Comparison of ENCODE assay signal across 16 cellular contexts in genomic region chr3:66304293-66304692, GRCh38.
A peak's percentile ranks its signal among the peaks of the same experiment; 100 is the strongest.
DNase-seq lines count a peak whose midpoint lies in the region; ATAC-seq and TF ChIP-seq lines count a peak whose summit lies in the region.
"Had no signal": no experiment of that assay in that cellular context is flagged by ENCODE, and none has a peak within 500 bp of the region (broad histone marks: within the 10 kb centered on the region; RNA-seq: fewer than 3 reads in every experiment).

No MANE protein-coding gene starts in this region.

- H3K27me3 Mint-ChIP-seq in CD8-positive, alpha-beta T cell (ENCODE audit: low read depth) = no peaks in the 10 kb centered on the region
- no peaks in the 10 kb centered on the region for H3K27me3 Mint-ChIP-seq in activated CD4-positive, alpha-beta memory T cell treated with anti-CD3 and anti-CD28 coated beads, Interleukin-2, amount 10 ng/mL, durations not matched to agents 7 days and 5 days
- H3K27me3 Mint-ChIP-seq in naive thymus-derived CD4-positive, alpha-beta T cell = no peaks in the 10 kb centered on the region

- H3K4me3 ChIP-seq in CD8-positive, alpha-beta T cell (ENCODE audit: low read depth, low read length) = no peak overlapping the region
- H3K4me3 ChIP-seq in naive thymus-derived CD4-positive, alpha-beta T cell (ENCODE audit: low read length) = no peak overlapping the region
- H3K4me3 ChIP-seq: GM23338, smooth muscle cell had no signal

- no peak for ATAC-seq in CD8-positive, alpha-beta T cell
- ATAC-seq in GM18858 (IDR thresholded peaks at IDR 0.05; ENCODE audit: unreplicated experiment) (peak; percentile 28), GM19324 (IDR thresholded peaks at IDR 0.05; ENCODE audit: low FRiP score, unreplicated experiment) (no peak), HG02759 (IDR thresholded peaks at IDR 0.05; ENCODE audit: unreplicated experiment) (no peak)
- no peak for ATAC-seq in naive thymus-derived CD4-positive, alpha-beta T cell
- ATAC-seq: GM23338 had no signal

- H3K9me3 ChIP-seq in CD8-positive, alpha-beta T cell (ENCODE audit: low read length) = no peaks in the 10 kb centered on the region
- H3K9me3 ChIP-seq in naive thymus-derived CD4-positive, alpha-beta T cell (ENCODE audit: control insufficient read depth in 2 of 3, low read length in 3 of 3) = no peaks in the 10 kb centered on the region

- peaks cover 74% of the 10 kb centered on the region for H3K4me1 Mint-ChIP-seq in CD8-positive, alpha-beta T cell (ENCODE audit: low read depth)
- H3K4me1 Mint-ChIP-seq in activated CD4-positive, alpha-beta memory T cell treated with anti-CD3 and anti-CD28 coated beads, Interleukin-2, amount 10 ng/mL, durations not matched to agents 7 days and 5 days = peaks cover 54% of the 10 kb centered on the region
- peaks cover 37 to 78% (median 53%) of the 10 kb centered on the region in 7 donors for H3K4me1 Mint-ChIP-seq in naive thymus-derived CD4-positive, alpha-beta T cell

- peaks cover 4% of the 10 kb centered on the region for H3K9me3 Mint-ChIP-seq in CD8-positive, alpha-beta T cell
- H3K9me3 Mint-ChIP-seq in activated CD4-positive, alpha-beta memory T cell treated with anti-CD3 and anti-CD28 coated beads, Interleukin-2, amount 10 ng/mL, durations not matched to agents 7 days and 5 days = no peaks in the 10 kb centered on the region
- peaks cover 0 to 25% (median 12%) of the 10 kb centered on the region in 11 donors for H3K9me3 Mint-ChIP-seq in naive thymus-derived CD4-positive, alpha-beta T cell
- H3K9me3 Mint-ChIP-seq: GM23338 had no signal

- no peak overlapping the region for H3K4me3 Mint-ChIP-seq in CD8-positive, alpha-beta T cell
- peak overlapping the region; percentile 64 for H3K4me3 Mint-ChIP-seq in activated CD4-positive, alpha-beta memory T cell treated with anti-CD3 and anti-CD28 coated beads, Interleukin-2, amount 10 ng/mL, durations not matched to agents 7 days and 5 days
- H3K4me3 Mint-ChIP-seq in naive thymus-derived CD4-positive, alpha-beta T cell = peak overlapping the region in 7 of 10 donors; percentile 0 to 35 (median 7)
- H3K4me3 Mint-ChIP-seq: GM23338 had no signal

- peak overlapping the region; percentile 95 for H3K27ac Mint-ChIP-seq in CD8-positive, alpha-beta T cell
- peak overlapping the region; percentile 96 for H3K27ac Mint-ChIP-seq in activated CD4-positive, alpha-beta memory T cell treated with anti-CD3 and anti-CD28 coated beads, Interleukin-2, amount 10 ng/mL, durations not matched to agents 7 days and 5 days
- peak overlapping the region; percentile 66 to 99 (median 94) for H3K27ac Mint-ChIP-seq in naive thymus-derived CD4-positive, alpha-beta T cell
- H3K27ac Mint-ChIP-seq: GM23338 had no signal

- intact Hi-C loops in CD8-positive, alpha-beta T cell (cut with DNase I, micrococcal nuclease) = loop anchor here in 1 of 2 experiments (5.0 kb wide), 1 partner anchor 33 kb away; no protein-coding TSS in a partner anchor
- intact Hi-C loops in naive thymus-derived CD4-positive, alpha-beta T cell (cut with micrococcal nuclease) = loop anchor here (5.0 kb wide), 2 partner anchors 68 to 88 kb away; no protein-coding TSS in a partner anchor

- no peak for TF ChIP-seq CTCF in CD8-positive, alpha-beta T cell (IDR thresholded peaks at IDR 0.05)

- H3K27ac ChIP-seq in CD8-positive, alpha-beta T cell (ENCODE audit: low read depth, low read length) = peak overlapping the region; percentile 69
- no peak overlapping the region for H3K27ac ChIP-seq in naive thymus-derived CD4-positive, alpha-beta T cell (ENCODE audit: low read depth, low read length)
- H3K27ac ChIP-seq: brain microvascular endothelial cell had no signal

- POLR2A ChIA-PET in CD8-positive, alpha-beta T cell (lab: Charles Lee) = interaction anchor here (1.2 kb wide), 1 partner anchor 11 kb away, joined by 3 read pairs; no protein-coding TSS in a partner anchor
- POLR2A ChIA-PET in activated CD4-positive, alpha-beta memory T cell treated with anti-CD3 and anti-CD28 coated beads, Interleukin-2, amount 10 ng/mL, durations not matched to agents 7 days and 5 days (lab: Charles Lee) = interaction anchor here (2.1 to 2.9 kb wide), 2 partner anchors 74 to 192 kb away, joined by 11 to 13 read pairs; no protein-coding TSS in a partner anchor
- POLR2A ChIA-PET in naive thymus-derived CD4-positive, alpha-beta T cell (lab: Charles Lee) = interaction anchor here (1.2 kb wide), 1 partner anchor 73 kb away, joined by 3 read pairs; no protein-coding TSS in a partner anchor

- H3K36me3 Mint-ChIP-seq in CD8-positive, alpha-beta T cell = peaks cover 33% of the 10 kb centered on the region
- H3K36me3 Mint-ChIP-seq in activated CD4-positive, alpha-beta memory T cell treated with anti-CD3 and anti-CD28 coated beads, Interleukin-2, amount 10 ng/mL, durations not matched to agents 7 days and 5 days (ENCODE audit: low read depth) = peaks cover 21% of the 10 kb centered on the region
- peaks cover 4 to 50% (median 37%) of the 10 kb centered on the region in 5 donors for H3K36me3 Mint-ChIP-seq in naive thymus-derived CD4-positive, alpha-beta T cell

- no peaks in the 10 kb centered on the region for H3K27me3 ChIP-seq in CD8-positive, alpha-beta T cell (ENCODE audit: insufficient read depth, low read length)
- no peaks in the 10 kb centered on the region for H3K27me3 ChIP-seq in naive thymus-derived CD4-positive, alpha-beta T cell (ENCODE audit: control insufficient read depth in 2 of 2, insufficient read depth in 2 of 2, low read length in 2 of 2)
- H3K27me3 ChIP-seq: brain microvascular endothelial cell had no signal

- no peak for DNase-seq in CD8-positive, alpha-beta T cell
- DNase-seq in activated CD4-positive, alpha-beta memory T cell treated with anti-CD3 and anti-CD28 coated beads, Interleukin-2, amount 10 ng/mL, durations not matched to agents 7 days and 5 days = no peak
- DNase-seq in naive thymus-derived CD4-positive, alpha-beta T cell = no peak
- no peak for DNase-seq in NCI-H1694 (lab: John Stamatoyannopoulos, UW)
- DNase-seq in mesenteric fat pad (ENCODE audit: low spot score) = no peak
- DNase-seq: brain microvascular endothelial cell, C1 segment of cervical spinal cord, hippocampal formation, MM.1S, NCI-H1930, NCI-H526 had no signal

- H3K36me3 ChIP-seq in CD8-positive, alpha-beta T cell (ENCODE audit: insufficient read depth, low read length) = no peaks in the 10 kb centered on the region
- no peaks in the 10 kb centered on the region for H3K36me3 ChIP-seq in naive thymus-derived CD4-positive, alpha-beta T cell (ENCODE audit: control insufficient read depth in 2 of 3, insufficient read depth in 3 of 3, low read length in 3 of 3)
- H3K36me3 ChIP-seq: brain microvascular endothelial cell had no signal

- peaks cover 39% of the 10 kb centered on the region for H3K4me1 ChIP-seq in CD8-positive, alpha-beta T cell (ENCODE audit: insufficient read depth, low read length)
- H3K4me1 ChIP-seq in naive thymus-derived CD4-positive, alpha-beta T cell (ENCODE audit: control insufficient read depth in 2 of 2, insufficient read depth in 2 of 2, low read length in 2 of 2) = peaks cover 39 to 73% of the 10 kb centered on the region in 2 donors

- CTCF ChIA-PET in CD8-positive, alpha-beta T cell (lab: Charles Lee) = interaction anchor here (1.8 kb wide), 1 partner anchor 69 kb away, joined by 6 read pairs; no protein-coding TSS in a partner anchor
- CTCF ChIA-PET in activated CD4-positive, alpha-beta memory T cell treated with anti-CD3 and anti-CD28 coated beads, Interleukin-2, amount 10 ng/mL, durations not matched to agents 7 days and 5 days (lab: Charles Lee) = interaction anchor here (0.9 kb wide), 1 partner anchor 74 kb away, joined by 5 read pairs; no protein-coding TSS in a partner anchor
- CTCF ChIA-PET in naive thymus-derived CD4-positive, alpha-beta T cell (lab: Charles Lee) = no interaction called here
